ENCODE assay signal across 8 cellular contexts in genomic region chr17:42682400-42683384, GRCh38. TPM values are rescaled to one million over a fixed set of nuclear protein-coding genes. Genes with fewer than 3 reads are reported as not detected.
A peak's percentile ranks its signal among the peaks of the same experiment; 100 is the strongest.
DNase-seq lines count a peak whose midpoint lies in the region; ATAC-seq and TF ChIP-seq lines count a peak whose summit lies in the region.

Gene CNTNAP1, plus strand, starts transcription at chr17:42682531. Its CDS starts 299 bp downstream, at chr17:42682830.

- DNase-seq in DMS 273 treated with DMSO at 0.1 percent for 48 hours (lab: John Stamatoyannopoulos, UW) (peak; percentile 42), HL-60 (ENCODE audit: low read depth in 1 of 2, low spot score in 1 of 2) (peak in 1 of 2 experiments; percentile 25), SJSA1 (ENCODE audit: low read depth in 1 of 2, low spot score in 2 of 2) (peak; percentile 52 to 63), coronary artery (ENCODE audit: low spot score) (no peak), left colon (peak; percentile 69 to 71), stomach (peak; percentile 51)
- DNase-seq in stimulated activated CD4-positive, alpha-beta T cell treated with anti-CD3 and anti-CD28 coated beads, Interleukin-12 subunit alpha, Interleukin-12 subunit beta, amount 100 ng/mL, for 4 hours: no peak

- no peak within 1 kb of the TSS for H3K27ac ChIP-seq in HL-60 (replicated peaks)
- H3K27ac ChIP-seq in SJSA1: no peak within 1 kb of the TSS
- peak within 1 kb of the TSS; percentile 4 to 79 for H3K27ac ChIP-seq in coronary artery
- peak within 1 kb of the TSS in 4 of 5 donors; percentile 66 to 99 (median 76) for H3K27ac ChIP-seq in stomach

- no peak for TF ChIP-seq POLR2A in stomach (IDR thresholded peaks at IDR 0.05)

- H3K36me3 ChIP-seq in SJSA1 (no peaks in the 10 kb centered on the region), stomach (peaks cover 0 to 24% (median 13%) of the 10 kb centered on the region in 4 donors)

- H3K4me1 ChIP-seq in SJSA1 (replicated peaks) (peaks cover 27% of the 10 kb centered on the region), stomach (peaks cover 47 to 73% (median 68%) of the 10 kb centered on the region in 4 donors)

- no peaks in the 10 kb centered on the region for H3K9me3 ChIP-seq in SJSA1 (replicated peaks)
- no peaks in the 10 kb centered on the region for H3K9me3 ChIP-seq in stomach

- 1 to 2% (median 2%) methylated on average over 31 to 51 of the region's 51 CpGs for WGBS in stomach, 5 donors

- no peak for TF ChIP-seq CTCF in HL-60 (IDR thresholded peaks at IDR 0.05; ENCODE audit: insufficient read depth, low read length)
- TF ChIP-seq CTCF in coronary artery (IDR thresholded peaks at IDR 0.05): no peak
- no peak for TF ChIP-seq CTCF in stomach (IDR thresholded peaks at IDR 0.05)

- TF ChIP-seq EP300 in stomach (IDR thresholded peaks at IDR 0.05): peak; percentile 42

- peaks cover 23% of the 10 kb centered on the region for H3K27me3 ChIP-seq in HL-60 (ENCODE audit: insufficient read depth, poor library complexity, severe bottlenecking)
- H3K27me3 ChIP-seq in SJSA1 (replicated peaks): no peaks in the 10 kb centered on the region
- peaks cover 0 to 26% (median 7%) of the 10 kb centered on the region in 3 donors for H3K27me3 ChIP-seq in stomach

- H3K4me3 ChIP-seq in HL-60 (replicated peaks; ENCODE audit: insufficient read depth, low read length): peak within 1 kb of the TSS; percentile 6; the same call in 1 of the 2 replicates
- peak within 1 kb of the TSS; percentile 37 for H3K4me3 ChIP-seq in SJSA1
- H3K4me3 ChIP-seq in coronary artery: peak within 1 kb of the TSS; percentile 77
- peak within 1 kb of the TSS; percentile 43 to 59 (median 46) for H3K4me3 ChIP-seq in stomach

- intact Hi-C loops in left colon (cut with DNase I, micrococcal nuclease) (loop anchor here in 1 of 2 donors (10.0 kb wide), 1 partner anchor 108 kb away; the partner anchor contains the start of gene PSMC3IP), stomach (cut with DNase I; ENCODE audit: low total_unique reads) (loop anchor here (10.0 kb wide), 1 partner anchor 98 kb away; no protein-coding TSS in a partner anchor)

- ATAC-seq in left colon (peak; percentile 30), GM21737 (IDR thresholded peaks at IDR 0.05; ENCODE audit: unreplicated experiment) (no peak)

RNA-seq across cellular contexts. Expression of gene CNTNAP1, which starts in this region (rescaled TPM):
- total RNA-seq in SJSA1 (2014; rRNA removed; shearing (Covaris generic)): 0.34 and 1.1 TPM in 2 replicates
- total RNA-seq in left colon (1 to 10 TPM; 1.2 to 4.6 TPM), stomach (10 to 100 TPM in 2 of 5 donors, 1 to 10 TPM in 3; 6.7 to 13.3 (median 9.0) TPM)
- polyA plus RNA-seq in stomach: 1 to 10 TPM in 2 of 3 donors, under 1 TPM in 1; 0.76 to 2.7 (median 2.6) TPM

Comparison
In these comparisons a context has a peak if more than half of its experiments do, and no peak if none do; other contexts are left out.
1. DNase-seq: peak in DMS 273 treated with DMSO at 0.1 percent for 48 hours (single experiment), SJSA1 (2 of 2), left colon (2 of 2) and stomach (single experiment); none in coronary artery (single experiment) and stimulated activated CD4-positive, alpha-beta T cell treated with anti-CD3 and anti-CD28 coated beads, Interleukin-12 subunit alpha, Interleukin-12 subunit beta, amount 100 ng/mL, for 4 hours (single experiment).
2. H3K27ac ChIP-seq: peak in coronary artery (2 of 2) and stomach (4 of 5); none in HL-60 (single experiment) and SJSA1 (single experiment).
3. H3K4me3 ChIP-seq: peak in every context shown above with its lines; median percentile 77 in coronary artery; 46 in stomach; 37 in SJSA1; 6 in HL-60.